In genomic region chr2:234429265-234429664, GRCh38 we compare ENCODE assay signal across 1 cellular context.
TF ChIP-seq lines count a peak whose summit lies in the region.

No MANE protein-coding gene starts in this region.

TF ChIP-seq in HepG2, 621 proteins besides CTCF, POLR2A, EP300 and RAD21 (continued from another document):
- TF ChIP-seq IRF2 (CRISPR knock-in tag; IDR thresholded peaks at IDR 0.05) (no peak), GFI1 (CRISPR knock-in tag; IDR thresholded peaks at IDR 0.05; ENCODE audit: borderline replicate concordance) (peak; percentile 74)
